ENCODE assay signal across 8 cellular contexts in genomic region chr7:99505324-99505662, GRCh38. TPM values are rescaled to one million over a fixed set of nuclear protein-coding genes. Genes with fewer than 3 reads are reported as not detected.
DNase-seq lines count a peak whose midpoint lies in the region; ATAC-seq and TF ChIP-seq lines count a peak whose summit lies in the region.

No MANE protein-coding gene starts in this region.

- no peak overlapping the region for H2BK5ac ChIP-seq in mesendoderm (ENCODE audit: low read length)

- peak overlapping the region; percentile 56 for H3K18ac ChIP-seq in mesendoderm (ENCODE audit: low read length)

- H3K56ac ChIP-seq in mesendoderm (ENCODE audit: low read length) = peak overlapping the region; percentile 89

- peak overlapping the region; percentile 91 for H3K4me2 ChIP-seq in DND-41 (ENCODE audit: insufficient read depth, low read length)
- H3K4me2 ChIP-seq in mesendoderm (ENCODE audit: low read length) = peak overlapping the region; percentile 71

- H3K27ac ChIP-seq in DND-41 (ENCODE audit: low read length) (peak overlapping the region; percentile 95), body of pancreas (peak overlapping the region in 3 of 4 donors; percentile 85 to 98 (median 92)), mesendoderm (ENCODE audit: low read depth, low read length) (no peak overlapping the region)

- H4K20me1 ChIP-seq in DND-41 (ENCODE audit: insufficient read depth, low read length) = no peaks in the 10 kb centered on the region

- H3K4me3 ChIP-seq in DND-41 (ENCODE audit: low read depth in 1 of 2, low read length in 2 of 2) (peak overlapping the region; percentile 49 to 86), body of pancreas (peak overlapping the region; percentile 95 to 97), mesendoderm (ENCODE audit: low read length) (peak overlapping the region; percentile 69)

- no peak for TF ChIP-seq POLR2A in body of pancreas (IDR thresholded peaks at IDR 0.05)

- no peak overlapping the region for H4K8ac ChIP-seq in mesendoderm (ENCODE audit: low read depth, low read length)

- H3K27me3 ChIP-seq in DND-41 (ENCODE audit: insufficient read depth, low read length, poor library complexity) (no peaks in the 10 kb centered on the region), body of pancreas (no peaks in the 10 kb centered on the region), mesendoderm (ENCODE audit: insufficient read depth, low read length, poor library complexity) (no peaks in the 10 kb centered on the region)

- H3K4me1 ChIP-seq in DND-41 (ENCODE audit: insufficient read depth, low read length) (peaks cover 46% of the 10 kb centered on the region), body of pancreas (peaks cover 34% of the 10 kb centered on the region), mesendoderm (ENCODE audit: control insufficient read depth, low read depth, low read length) (peaks cover 2% of the 10 kb centered on the region)

- H2AFZ ChIP-seq in DND-41 (ENCODE audit: low read depth, low read length) = peak overlapping the region; percentile 98

- no peak overlapping the region for H4K5ac ChIP-seq in mesendoderm (ENCODE audit: low read length)

- peak overlapping the region; percentile 61 for H2BK120ac ChIP-seq in mesendoderm (ENCODE audit: low read depth, low read length)

- no peak overlapping the region for H2AK5ac ChIP-seq in mesendoderm (ENCODE audit: low read length)

- H3K79me1 ChIP-seq in mesendoderm (ENCODE audit: low read length) = peaks cover 10% of the 10 kb centered on the region

- H3K23ac ChIP-seq in mesendoderm (ENCODE audit: low read length) = no peak overlapping the region

- peaks cover 56% of the 10 kb centered on the region for H3K79me2 ChIP-seq in DND-41 (ENCODE audit: insufficient read depth, low read length)
- peaks cover 16% of the 10 kb centered on the region for H3K79me2 ChIP-seq in mesendoderm (ENCODE audit: control insufficient read depth, insufficient read depth, low read length)

- peak overlapping the region; percentile 62 for H3K4ac ChIP-seq in mesendoderm (ENCODE audit: low read depth, low read length)

- intact Hi-C loops in body of pancreas (cut with DNase I) = no loop called here

- H3K9me3 ChIP-seq in DND-41 (ENCODE audit: insufficient read depth, low read length, severe bottlenecking) (no peaks in the 10 kb centered on the region), body of pancreas (no peaks in the 10 kb centered on the region)

- peak overlapping the region; percentile 77 for H3K9ac ChIP-seq in DND-41 (ENCODE audit: low read depth, low read length)
- peak overlapping the region; percentile 77 for H3K9ac ChIP-seq in mesendoderm (ENCODE audit: low read length)

- H3K36me3 ChIP-seq in DND-41 (ENCODE audit: insufficient read depth, low read length) (peaks cover 6% of the 10 kb centered on the region; the same call in 1 of the 2 replicates), body of pancreas (replicated peaks in 1 of 2; ENCODE audit: insufficient read depth in 1 of 2, low read depth in 2 of 2) (no peaks in the 10 kb centered on the region), mesendoderm (ENCODE audit: control insufficient read depth, insufficient read depth, low read length) (no peaks in the 10 kb centered on the region)

- ATAC-seq in DND-41 (ENCODE audit: insufficient read depth, low read depth) (no peak), HG03354 (IDR thresholded peaks at IDR 0.05; ENCODE audit: poor library complexity, severe bottlenecking, unreplicated experiment) (peak; percentile 5), body of pancreas (no peak), omental fat pad (ENCODE audit: low FRiP score) (no peak)

- WGBS in body of pancreas, 2 donors = 0 to 3% methylated on average over 8 to 11 of the region's 11 CpGs
- WGBS in mesendoderm (ENCODE audit: extremely low coverage, insufficient coverage, low lambda C conversion rate) = no CpG with 5 or more reads among the region's 11 CpGs

- no peak for DNase-seq in DND-41
- no peak for DNase-seq in body of pancreas
- DNase-seq in mesendoderm = no peak
- no peak for DNase-seq in LoVo (ENCODE audit: low spot score)
- no peak for DNase-seq in NCI-H128 (lab: John Stamatoyannopoulos, UW; ENCODE audit: unreplicated experiment)
- DNase-seq in stimulated activated naive CD4-positive, alpha-beta T cell treated with Interleukin-2 at 50 U/mL for 16 hours (lab: John Stamatoyannopoulos, UW) = no peak
- no peak for DNase-seq in omental fat pad (ENCODE audit: low spot score)

- H2BK15ac ChIP-seq in mesendoderm (replicated peaks; ENCODE audit: low read depth) = no peak overlapping the region

- TF ChIP-seq CTCF in DND-41 (IDR thresholded peaks at IDR 0.05; ENCODE audit: borderline replicate concordance, extremely low read depth, low read length, poor library complexity, severe bottlenecking) (no peak), body of pancreas (IDR thresholded peaks at IDR 0.05) (no peak), omental fat pad (IDR thresholded peaks at IDR 0.05) (no peak)

RNA-seq across cellular contexts. Expression of gene ZKSCAN5, which starts 0.8 kb away (rescaled TPM):
- total RNA-seq in body of pancreas = 1 to 10 TPM; 3.3 to 4.7 TPM
- polyA plus RNA-seq in mesendoderm (2013, experiment 1 of 2) = 8.6 TPM
- 8.9 TPM for polyA plus RNA-seq in mesendoderm (2013, experiment 2 of 2)
- 10 to 100 TPM in 1 of 4 donors, 1 to 10 TPM in 3; 6.1 to 10.2 (median 7.8) TPM for total RNA-seq in omental fat pad

RNA-seq across cellular contexts. Expression of gene ZNF394, which starts 5.2 kb away (rescaled TPM):
- total RNA-seq in body of pancreas (10 to 100 TPM; 18.7 to 21.4 TPM), omental fat pad (10 to 100 TPM; 23.7 to 46.7 (median 35.6) TPM)
- 12.0 TPM for polyA plus RNA-seq in mesendoderm (2013, experiment 1 of 2)
- polyA plus RNA-seq in mesendoderm (2013, experiment 2 of 2) = 11.7 TPM

RNA-seq across cellular contexts. Expression of gene ZNF789, which starts 32.6 kb away (rescaled TPM):
- total RNA-seq in body of pancreas (10 to 100 TPM in 1 of 2 donors, 1 to 10 TPM in 1; 5.4 to 22.7 TPM), omental fat pad (10 to 100 TPM in 1 of 4 donors, 1 to 10 TPM in 3; 3.4 to 11.5 (median 7.1) TPM)
- 6.6 TPM for polyA plus RNA-seq in mesendoderm (2013, experiment 1 of 2)
- 6.8 TPM for polyA plus RNA-seq in mesendoderm (2013, experiment 2 of 2)

RNA-seq across cellular contexts. Expression of gene ATP5MF, which starts 39.3 kb away (rescaled TPM):
- 100 to 1,000 TPM in 1 of 2 donors, 10 to 100 TPM in 1; 98.6 to 259 TPM for total RNA-seq in body of pancreas
- polyA plus RNA-seq in mesendoderm (2013, experiment 1 of 2) = 661 TPM
- polyA plus RNA-seq in mesendoderm (2013, experiment 2 of 2) = 678 TPM
- total RNA-seq in omental fat pad = 1,000 to 10,000 TPM in 2 of 4 donors, 100 to 1,000 TPM in 2; 572 to 1,317 (median 943) TPM

RNA-seq across cellular contexts. Expression of gene FAM200A, which starts 46.6 kb away (rescaled TPM):
- total RNA-seq in body of pancreas (1 to 10 TPM; 3.9 to 7.3 TPM), omental fat pad (1 to 10 TPM; 2.8 to 5.8 (median 3.3) TPM)
- polyA plus RNA-seq in mesendoderm (2013, experiment 1 of 2) = 3.8 TPM
- polyA plus RNA-seq in mesendoderm (2013, experiment 2 of 2) = 3.8 TPM
